Comparison of ENCODE assay signal across 7 cellular contexts in the genomic region with DNA sequence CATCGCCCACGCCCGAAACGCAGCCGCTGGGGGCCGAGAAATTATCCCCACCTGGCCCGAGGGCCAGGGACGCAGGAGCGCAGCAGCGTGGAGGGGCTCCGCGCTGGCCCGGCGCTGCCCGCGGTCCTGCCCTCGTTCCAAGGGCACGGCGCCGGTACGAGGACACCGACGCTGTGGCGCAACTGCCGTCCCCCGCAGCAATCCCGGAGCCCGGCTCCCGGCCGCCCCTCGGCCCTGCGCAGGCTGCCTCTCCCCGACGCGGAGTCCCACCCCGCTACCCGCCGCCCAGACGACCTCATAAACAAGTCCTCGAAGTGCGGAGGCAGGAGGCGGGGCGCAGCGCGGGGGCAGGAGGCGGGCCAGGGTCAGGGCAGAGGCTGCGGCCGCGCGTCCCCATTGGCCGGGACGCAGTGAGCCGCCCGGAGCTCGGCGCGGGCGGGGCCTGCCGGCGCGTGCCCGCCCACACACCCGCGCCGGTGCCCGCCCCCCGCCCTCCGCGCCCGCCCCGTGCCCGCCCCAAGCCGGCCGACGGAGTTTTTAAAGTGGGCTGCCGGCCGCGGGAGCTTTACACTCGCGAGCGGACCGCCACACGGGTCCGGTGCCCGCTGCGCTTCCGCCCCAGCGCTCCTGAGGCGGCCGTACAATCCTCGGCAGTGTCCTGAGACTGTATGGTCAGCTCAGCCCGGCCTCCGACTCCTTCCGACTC. TPM values are rescaled to one million over a fixed set of nuclear protein-coding genes. Genes with fewer than 3 reads are reported as not detected.
DNase-seq lines count a peak whose midpoint lies in the region; ATAC-seq, FAIRE-seq and TF ChIP-seq lines count a peak whose summit lies in the region.

TSS of gene EPAS1 (plus strand) at position 568 of the 706 bp plus-strand sequence. CDS start 505 bp downstream, outside the sequence.

- ATAC-seq in HG02759 (IDR thresholded peaks at IDR 0.05; ENCODE audit: unreplicated experiment) = peak; percentile 89

- FAIRE-seq in keratinocyte (lab: Jason Lieb, UNC) = no peak

- H3K36me3 ChIP-seq in keratinocyte (ENCODE audit: control insufficient read depth in 2 of 2, extremely low read depth in 1 of 2, insufficient read depth in 2 of 2, low read length in 2 of 2) = no peaks in the 10 kb centered on the region

- in situ Hi-C loops in GM13977 (cut with MboI; ENCODE audit: low pct_unique_long_range_greater_than_20kb, low sequenced_read_pairs, unreplicated experiment) = no loop called here

- DNase-seq in GM13977 (ENCODE audit: low spot score) (peak; percentile 98), NCI-H2029 treated with DMSO at 0.1 percent for 48 hours (lab: John Stamatoyannopoulos, UW) (peak; percentile 22), cerebellum (ENCODE audit: low spot score) (peak; percentile 79), keratinocyte (ENCODE audit: low read depth, low spot score) (no peak)
- DNase-seq in activated CD4-positive, alpha-beta T cell treated with anti-CD3 and anti-CD28 coated beads for 24 hours (ENCODE audit: low read depth in 2 of 2) = peak; percentile 58 to 61
- DNase-seq in stimulated activated CD4-positive, alpha-beta T cell treated with anti-CD3 and anti-CD28 coated beads, Interleukin-12 subunit alpha, Interleukin-12 subunit beta, amount 100 ng/mL, for 48 hours (ENCODE audit: low read depth in 2 of 3, low spot score in 1 of 3) = peak; percentile 31 to 72 (median 57)

- no peaks in the 10 kb centered on the region for H3K27me3 ChIP-seq in keratinocyte (ENCODE audit: control insufficient read depth, extremely low read depth, insufficient read depth, low read length)

- H3K4me2 ChIP-seq in keratinocyte (ENCODE audit: control insufficient read depth, extremely low read depth, insufficient read depth, low read depth, low read length) = peak within 1 kb of the TSS; percentile 89

- peaks cover 43% of the 10 kb centered on the region for H3K79me2 ChIP-seq in keratinocyte (ENCODE audit: control insufficient read depth, insufficient read depth, low read length)

- peak within 1 kb of the TSS; percentile 83 for H2AFZ ChIP-seq in keratinocyte (ENCODE audit: control insufficient read depth, low read length)

- H3K9me1 ChIP-seq in keratinocyte (ENCODE audit: control insufficient read depth, extremely low read depth, insufficient read depth, low read length) = no peaks in the 10 kb centered on the region

- H3K9me3 ChIP-seq in keratinocyte (ENCODE audit: control insufficient read depth, low read depth, low read length) = no peaks in the 10 kb centered on the region

- peaks cover 22% of the 10 kb centered on the region for H3K4me1 ChIP-seq in keratinocyte (ENCODE audit: control insufficient read depth, extremely low read depth, insufficient read depth, low read length)

- peak within 1 kb of the TSS; percentile 88 for H3K27ac ChIP-seq in keratinocyte (ENCODE audit: control insufficient read depth, insufficient read depth, low read length)

- H3K9ac ChIP-seq in keratinocyte (ENCODE audit: control insufficient read depth, extremely low read depth, insufficient read depth, low read length) = peak within 1 kb of the TSS; percentile 90

- dilution Hi-C loops in keratinocyte (cut with MboI; ENCODE audit: extremely low pct_ligation_motif_present, low sequenced_read_pairs) = no loop called here

- TF ChIP-seq CTCF in GM13977 (IDR thresholded peaks at IDR 0.05; ENCODE audit: extremely low read depth, insufficient read depth, missing control alignments) (no peak), keratinocyte (optimal IDR thresholded peaks at IDR 0.05 in 1 of 3, IDR thresholded peaks at IDR 0.05 in 1 of 3, conservative IDR thresholded peaks at IDR 0.05 in 1 of 3; ENCODE audit: extremely low read depth in 1 of 3, insufficient read depth in 2 of 3, low read length in 3 of 3) (no peak)

- H4K20me1 ChIP-seq in keratinocyte (ENCODE audit: control insufficient read depth, extremely low read depth, insufficient read depth, low read length) = no peaks in the 10 kb centered on the region

- peak within 1 kb of the TSS; percentile 93 to 95 (median 94) for H3K4me3 ChIP-seq in keratinocyte (ENCODE audit: control insufficient read depth in 2 of 3, extremely low read depth in 1 of 3, insufficient read depth in 2 of 3, low read depth in 1 of 3, low read length in 3 of 3)

RNA-seq across cellular contexts. Expression of gene EPAS1, which starts in this region (rescaled TPM):
- total RNA-seq in cerebellum = 13.0 TPM
- 91.0 to 153 TPM (median 96.7 TPM) in 3 replicates for polyA plus RNA-seq in keratinocyte
- 38.1 TPM for polyA plus RNA-seq in keratinocyte (2011; ENCODE audit: low read depth)
- polyA plus RNA-seq in keratinocyte (2011; cell fraction: cytosol; rRNA removed) = 102 and 135 TPM in 2 replicates
- 154 and 178 TPM in 2 replicates for polyA plus RNA-seq in keratinocyte (2011; cell fraction: nucleus; rRNA removed)
- polyA plus RNA-seq in keratinocyte (2012; ENCODE audit: low replicate concordance) = 76.1 and 76.9 TPM in 2 replicates
- 99.9 to 166 TPM (median 147 TPM) in 3 replicates for polyA minus RNA-seq in keratinocyte
- polyA minus RNA-seq in keratinocyte (2011; cell fraction: cytosol; rRNA and poly(A)+ RNA removed) = 168 TPM
- polyA minus RNA-seq in keratinocyte (2011; cell fraction: nucleus; rRNA and poly(A)+ RNA removed) = 123 and 210 TPM in 2 replicates
